ENCODE assay signal across 8 cellular contexts in genomic region chr3:10707089-10707983, GRCh38.
A peak's percentile ranks its signal among the peaks of the same experiment; 100 is the strongest.
DNase-seq lines count a peak whose midpoint lies in the region; ATAC-seq, FAIRE-seq and TF ChIP-seq lines count a peak whose summit lies in the region.

No MANE protein-coding gene starts in this region.

- FAIRE-seq in small intestine (lab: Jason Lieb, UNC), result no peak

- peaks cover 3% of the 10 kb centered on the region for H3K4me1 ChIP-seq in neural progenitor cell
- H3K4me1 ChIP-seq in small intestine (ENCODE audit: control insufficient read depth in 2 of 2, insufficient read depth in 1 of 2, low read depth in 1 of 2, low read length in 1 of 2), result no peaks in the 10 kb centered on the region

- no peak for TF ChIP-seq CTCF in CD4-positive, alpha-beta T cell (IDR thresholded peaks at IDR 0.05)
- peak; percentile 33 for TF ChIP-seq CTCF in neural progenitor cell (IDR thresholded peaks at IDR 0.05)

- no peaks in the 10 kb centered on the region for H3K36me3 ChIP-seq in neural progenitor cell
- no peaks in the 10 kb centered on the region for H3K36me3 ChIP-seq in small intestine (ENCODE audit: control insufficient read depth in 2 of 2, insufficient read depth in 2 of 2, low read length in 2 of 2)
- H3K36me3 ChIP-seq in MG63, result no peaks in the 10 kb centered on the region

- peak overlapping the region; percentile 63 for H3K4me3 ChIP-seq in neural progenitor cell
- no peak overlapping the region for H3K4me3 ChIP-seq in small intestine (ENCODE audit: low read depth in 1 of 2, low read length in 2 of 2)
- H3K4me3 ChIP-seq in MG63, result no peak overlapping the region

- 5 to 13% (median 12%) methylated on average over 27 to 68 of the region's 68 CpGs for WGBS in small intestine, 3 donors

- H3K4me1 Mint-ChIP-seq in CD4-positive, alpha-beta T cell (ENCODE audit: low read depth), result peaks cover 5% of the 10 kb centered on the region
- H3K4me1 Mint-ChIP-seq in neural progenitor cell, result peaks cover 30% of the 10 kb centered on the region

- no peaks in the 10 kb centered on the region for H3K9me3 ChIP-seq in CD4-positive, alpha-beta T cell (ENCODE audit: control insufficient read depth, low read length)
- H3K9me3 ChIP-seq in neural progenitor cell (ENCODE audit: low read depth), result no peaks in the 10 kb centered on the region
- H3K9me3 ChIP-seq in small intestine (ENCODE audit: control insufficient read depth, low read depth), result no peaks in the 10 kb centered on the region
- no peaks in the 10 kb centered on the region for H3K9me3 ChIP-seq in MG63

- peaks cover 6% of the 10 kb centered on the region for H3F3A ChIP-seq in neural progenitor cell (ENCODE audit: low read depth)

- H4K20me1 ChIP-seq in neural progenitor cell (ENCODE audit: low read depth), result peaks cover 16% of the 10 kb centered on the region

- no peaks in the 10 kb centered on the region for H3K79me2 ChIP-seq in neural progenitor cell (ENCODE audit: low read depth)

- no peak overlapping the region for H3K9ac ChIP-seq in neural progenitor cell

- H3K9me3 Mint-ChIP-seq in CD4-positive, alpha-beta T cell, result no peaks in the 10 kb centered on the region
- no peaks in the 10 kb centered on the region for H3K9me3 Mint-ChIP-seq in neural progenitor cell

- H3K27ac Mint-ChIP-seq in CD4-positive, alpha-beta T cell, result no peak overlapping the region
- H3K27ac Mint-ChIP-seq in neural progenitor cell, result no peak overlapping the region

- no peaks in the 10 kb centered on the region for H3K36me3 Mint-ChIP-seq in CD4-positive, alpha-beta T cell (ENCODE audit: low read depth)
- H3K36me3 Mint-ChIP-seq in neural progenitor cell, result no peaks in the 10 kb centered on the region

- ATAC-seq in CD4-positive, alpha-beta T cell (ENCODE audit: poor library complexity), result no peak
- no peak for ATAC-seq in HG03196 (IDR thresholded peaks at IDR 0.05; ENCODE audit: unreplicated experiment)

- H3K27me3 ChIP-seq in CD4-positive, alpha-beta T cell (ENCODE audit: control insufficient read depth, insufficient read depth, low read length), result peaks cover 72% of the 10 kb centered on the region
- H3K27me3 ChIP-seq in neural progenitor cell (peaks cover 87% of the 10 kb centered on the region), small intestine (ENCODE audit: control insufficient read depth in 2 of 2, insufficient read depth in 2 of 2, low read length in 2 of 2) (peaks cover 15 to 19% of the 10 kb centered on the region in 2 donors), MG63 (no peaks in the 10 kb centered on the region)

- CTCF ChIA-PET in CD4-positive, alpha-beta T cell (lab: Charles Lee), result no interaction called here
- CTCF ChIA-PET in HEK293T (lab: Yijun Ruan, JAX), result no interaction called here

- H3K4me3 Mint-ChIP-seq in CD4-positive, alpha-beta T cell, result peak overlapping the region; percentile 46
- H3K4me3 Mint-ChIP-seq in neural progenitor cell, result peak overlapping the region; percentile 85

- no peak overlapping the region for H2AFZ ChIP-seq in neural progenitor cell (replicated peaks)

- POLR2A ChIA-PET in CD4-positive, alpha-beta T cell (lab: Charles Lee), result no interaction called here
- POLR2A ChIA-PET in HEK293T (lab: Yijun Ruan, JAX), result no interaction called here

- no peak for DNase-seq in CD4-positive, alpha-beta T cell
- DNase-seq in HEK293T (ENCODE audit: extremely low spot score) (peak; percentile 38), ecto neural progenitor cell (ENCODE audit: low spot score) (peak; percentile 64), neural progenitor cell (ENCODE audit: low spot score) (peak; percentile 58), small intestine (no peak), MG63 (no peak), DMS79 (lab: John Stamatoyannopoulos, UW) (no peak)

- H3K4me2 ChIP-seq in neural progenitor cell, result peak overlapping the region; percentile 98

- H3K27me3 Mint-ChIP-seq in CD4-positive, alpha-beta T cell, result peaks cover 81% of the 10 kb centered on the region
- peaks cover 46% of the 10 kb centered on the region for H3K27me3 Mint-ChIP-seq in neural progenitor cell (ENCODE audit: insufficient read depth, low read depth)

- intact Hi-C loops in CD4-positive, alpha-beta T cell (cut with DNase I, micrococcal nuclease), result no loop called here

- H3K27ac ChIP-seq in CD4-positive, alpha-beta T cell (ENCODE audit: low read depth, low read length), result no peak overlapping the region
- no peak overlapping the region for H3K27ac ChIP-seq in neural progenitor cell
- no peak overlapping the region for H3K27ac ChIP-seq in small intestine (ENCODE audit: low read depth in 1 of 2, low read length in 1 of 2)

TF ChIP-seq in HEK293T, 16 proteins besides CTCF, POLR2A, EP300 and RAD21:
- no peak for TF ChIP-seq ZNF384 (IDR thresholded peaks at IDR 0.05)
- TF ChIP-seq FOXM1 (IDR thresholded peaks at IDR 0.05; ENCODE audit: borderline replicate concordance), result no peak

Comparison
In these comparisons a context has a peak if more than half of its experiments do, and no peak if none do; other contexts are left out.
1. DNase-seq: peak in HEK293T (single experiment), ecto neural progenitor cell (single experiment) and neural progenitor cell (single experiment); none in CD4-positive, alpha-beta T cell (0 of 10), small intestine (single experiment), MG63 (single experiment) and DMS79 (single experiment).